In the genomic region with DNA sequence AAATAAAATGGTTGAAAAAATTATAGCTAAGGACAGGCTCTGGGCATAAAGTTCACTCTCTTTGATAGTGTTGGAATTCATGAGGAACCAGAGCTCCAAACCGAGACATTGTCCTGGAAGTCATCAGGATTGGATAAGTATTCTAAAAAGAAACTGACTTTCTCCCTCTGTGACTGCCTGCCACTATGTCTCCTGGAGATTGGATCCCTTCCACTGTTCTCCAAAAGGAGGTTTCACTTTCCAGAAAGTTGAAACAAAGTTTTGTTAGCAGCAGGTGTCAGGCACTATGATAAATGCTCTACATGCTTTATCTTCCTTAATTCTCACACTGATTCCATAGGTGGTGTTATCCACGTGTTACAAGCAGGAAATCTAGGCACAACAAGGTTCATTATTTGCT, we compare ENCODE assay signal across 13 cellular contexts. TPM values are rescaled to one million over a fixed set of nuclear protein-coding genes. Genes with fewer than 3 reads are reported as not detected.
A peak's percentile ranks its signal among the peaks of the same experiment; 100 is the strongest.
DNase-seq lines count a peak whose midpoint lies in the region; ATAC-seq, FAIRE-seq and TF ChIP-seq lines count a peak whose summit lies in the region.
"Had no signal": no experiment of that assay in that cellular context is flagged by ENCODE, and none has a peak within 500 bp of the region (broad histone marks: within the 10 kb centered on the region; RNA-seq: fewer than 3 reads in every experiment).

No MANE protein-coding gene starts in this region.

- no peaks in the 10 kb centered on the region for H3K9me3 ChIP-seq in osteoblast (ENCODE audit: low read depth, low read length)
- H3K9me3 ChIP-seq in endodermal cell (ENCODE audit: control insufficient read depth, low read length) = no peaks in the 10 kb centered on the region
- H3K9me3 ChIP-seq: SJSA1 had no signal

- H3K4me1 ChIP-seq in osteoblast (ENCODE audit: insufficient read depth, low read length) (no peaks in the 10 kb centered on the region), endodermal cell (ENCODE audit: control insufficient read depth, insufficient read depth, low read length) (no peaks in the 10 kb centered on the region)
- H3K4me1 ChIP-seq: foreskin keratinocyte, SJSA1 had no signal

- WGBS in endodermal cell (ENCODE audit: insufficient coverage in 1 of 2, insufficient read length in 1 of 2), 2 experiments = 84 to 91% methylated on average over 2 of the region's 2 CpGs

- no peak overlapping the region for H3K27ac ChIP-seq in osteoblast (ENCODE audit: low read depth, low read length)
- H3K27ac ChIP-seq in endodermal cell (ENCODE audit: low read depth, low read length) = no peak overlapping the region
- H3K27ac ChIP-seq: foreskin keratinocyte, SJSA1 had no signal

- H3K9me3 Mint-ChIP-seq in endodermal cell = no peaks in the 10 kb centered on the region
- H3K9me3 Mint-ChIP-seq: H9 had no signal

- H3K36me3 ChIP-seq in osteoblast (ENCODE audit: insufficient read depth, low read length) (no peaks in the 10 kb centered on the region), endodermal cell (ENCODE audit: control insufficient read depth, insufficient read depth, low read length) (no peaks in the 10 kb centered on the region)
- H3K36me3 ChIP-seq: SJSA1 had no signal

- TF ChIP-seq CTCF in osteoblast (IDR thresholded peaks at IDR 0.05; ENCODE audit: extremely low read depth, low read depth, low read length) (no peak), endodermal cell (conservative IDR thresholded peaks at IDR 0.05) (no peak)

- TF ChIP-seq POLR2A in H54 (IDR thresholded peaks at IDR 0.05; ENCODE audit: low read depth, low read length) = no peak

- no peaks in the 10 kb centered on the region for H3K4me1 Mint-ChIP-seq in endodermal cell
- H3K4me1 Mint-ChIP-seq: H9 had no signal

- peak overlapping the region; percentile 21 for H3K4me2 ChIP-seq in osteoblast (ENCODE audit: insufficient read depth, low read length)

- no peak overlapping the region for H2AFZ ChIP-seq in osteoblast (ENCODE audit: low read length)

- no peak overlapping the region for H3K4me3 Mint-ChIP-seq in endodermal cell
- H3K4me3 Mint-ChIP-seq: H9 had no signal

- DNase-seq in osteoblast (ENCODE audit: insufficient read length, low spot score, missing footprints) (no peak), endodermal cell (no peak), H54 (ENCODE audit: insufficient read length, low spot score) (no peak), NCI-H128 (lab: John Stamatoyannopoulos, UW; ENCODE audit: unreplicated experiment) (no peak)
- no peak for DNase-seq in activated CD4-positive, alpha-beta T cell treated with anti-CD3 and anti-CD28 coated beads, Interleukin-2, amount 50 U/mL, for 4 hours
- DNase-seq: DMS53, foreskin keratinocyte, H9, midbrain had no signal

- H3K27me3 ChIP-seq in osteoblast (ENCODE audit: insufficient read depth, low read length) = no peaks in the 10 kb centered on the region
- no peaks in the 10 kb centered on the region for H3K27me3 ChIP-seq in endodermal cell (ENCODE audit: control insufficient read depth, insufficient read depth, low read length, poor library complexity, severe bottlenecking)
- H3K27me3 ChIP-seq: foreskin keratinocyte, SJSA1 had no signal

- H3K4me3 ChIP-seq in osteoblast (ENCODE audit: insufficient read depth, low read length) (no peak overlapping the region), endodermal cell (ENCODE audit: low read length) (no peak overlapping the region)
- H3K4me3 ChIP-seq: SJSA1 had no signal

- H3K36me3 Mint-ChIP-seq in endodermal cell (ENCODE audit: low read depth) = no peaks in the 10 kb centered on the region

- no peaks in the 10 kb centered on the region for H3K27me3 Mint-ChIP-seq in endodermal cell (ENCODE audit: insufficient read depth)

- no peak overlapping the region for H3K9ac ChIP-seq in endodermal cell (ENCODE audit: extremely low read depth, low read length, poor library complexity, severe bottlenecking)

- H4K20me1 ChIP-seq in osteoblast (ENCODE audit: insufficient read depth, low read length) = no peaks in the 10 kb centered on the region

- no peak for FAIRE-seq in H54 (lab: Jason Lieb, UNC)

- no peak overlapping the region for H3K27ac Mint-ChIP-seq in endodermal cell
- H3K27ac Mint-ChIP-seq: H9 had no signal

- H3K79me2 ChIP-seq in osteoblast (ENCODE audit: insufficient read depth, low read length) = no peaks in the 10 kb centered on the region

- ATAC-seq in GM18909 (IDR thresholded peaks at IDR 0.05; ENCODE audit: poor library complexity, unreplicated experiment) (peak; percentile 37), HG02642 (IDR thresholded peaks at IDR 0.05; ENCODE audit: poor library complexity, unreplicated experiment) (peak; percentile 34), HG03520 (IDR thresholded peaks at IDR 0.05; ENCODE audit: unreplicated experiment) (peak; percentile 29)
- ATAC-seq: foreskin keratinocyte had no signal

RNA-seq across cellular contexts. Expression of a gene that starts 16.8 kb away (rescaled TPM):
- total RNA-seq in osteoblast = 1.8 and 2.7 TPM in 2 replicates
- total RNA-seq in endodermal cell = under 1 TPM; 0.53 to 0.57 TPM
- polyA plus RNA-seq in endodermal cell (2013, experiment 1 of 2) = 0.14 TPM
- 0.25 TPM for polyA plus RNA-seq in endodermal cell (2013, experiment 2 of 2)
- total RNA-seq: SJSA1 had no signal
